1 cellular context compared by ENCODE assay signal in the genomic region with DNA sequence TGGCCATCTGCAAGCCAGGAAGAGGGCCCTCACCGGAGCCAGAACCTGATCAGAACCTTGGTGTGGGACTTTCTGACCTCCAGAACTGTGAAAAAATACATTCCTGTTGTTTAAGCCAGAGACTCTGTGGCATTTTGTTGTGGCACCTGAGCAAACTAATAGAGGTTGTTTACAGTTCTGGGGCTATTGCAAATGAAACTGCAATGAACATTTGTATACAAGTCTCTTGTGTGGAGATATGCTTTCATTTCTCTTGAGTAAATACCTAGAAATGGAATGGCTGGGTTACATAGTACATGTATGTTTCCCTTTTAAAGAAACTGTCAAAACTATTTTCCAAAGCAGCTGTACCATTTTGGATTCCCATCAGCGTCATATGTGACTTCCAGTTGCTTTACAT.
TF ChIP-seq lines count a peak whose summit lies in the region.

No MANE protein-coding gene starts in this region.

TF ChIP-seq in HepG2, 621 proteins besides CTCF, POLR2A, EP300 and RAD21 (continued from another document):
- TF ChIP-seq, protein P1, sequence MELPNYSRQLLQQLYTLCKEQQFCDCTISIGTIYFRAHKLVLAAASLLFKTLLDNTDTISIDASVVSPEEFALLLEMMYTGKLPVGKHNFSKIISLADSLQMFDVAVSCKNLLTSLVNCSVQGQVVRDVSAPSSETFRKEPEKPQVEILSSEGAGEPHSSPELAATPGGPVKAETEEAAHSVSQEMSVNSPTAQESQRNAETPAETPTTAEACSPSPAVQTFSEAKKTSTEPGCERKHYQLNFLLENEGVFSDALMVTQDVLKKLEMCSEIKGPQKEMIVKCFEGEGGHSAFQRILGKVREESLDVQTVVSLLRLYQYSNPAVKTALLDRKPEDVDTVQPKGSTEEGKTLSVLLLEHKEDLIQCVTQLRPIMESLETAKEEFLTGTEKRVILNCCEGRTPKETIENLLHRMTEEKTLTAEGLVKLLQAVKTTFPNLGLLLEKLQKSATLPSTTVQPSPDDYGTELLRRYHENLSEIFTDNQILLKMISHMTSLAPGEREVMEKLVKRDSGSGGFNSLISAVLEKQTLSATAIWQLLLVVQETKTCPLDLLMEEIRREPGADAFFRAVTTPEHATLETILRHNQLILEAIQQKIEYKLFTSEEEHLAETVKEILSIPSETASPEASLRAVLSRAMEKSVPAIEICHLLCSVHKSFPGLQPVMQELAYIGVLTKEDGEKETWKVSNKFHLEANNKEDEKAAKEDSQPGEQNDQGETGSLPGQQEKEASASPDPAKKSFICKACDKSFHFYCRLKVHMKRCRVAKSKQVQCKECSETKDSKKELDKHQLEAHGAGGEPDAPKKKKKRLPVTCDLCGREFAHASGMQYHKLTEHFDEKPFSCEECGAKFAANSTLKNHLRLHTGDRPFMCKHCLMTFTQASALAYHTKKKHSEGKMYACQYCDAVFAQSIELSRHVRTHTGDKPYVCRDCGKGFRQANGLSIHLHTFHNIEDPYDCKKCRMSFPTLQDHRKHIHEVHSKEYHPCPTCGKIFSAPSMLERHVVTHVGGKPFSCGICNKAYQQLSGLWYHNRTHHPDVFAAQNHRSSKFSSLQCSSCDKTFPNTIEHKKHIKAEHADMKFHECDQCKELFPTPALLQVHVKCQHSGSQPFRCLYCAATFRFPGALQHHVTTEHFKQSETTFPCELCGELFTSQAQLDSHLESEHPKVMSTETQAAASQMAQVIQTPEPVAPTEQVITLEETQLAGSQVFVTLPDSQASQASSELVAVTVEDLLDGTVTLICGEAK (IDR thresholded peaks at IDR 0.05) = no peak
- TF ChIP-seq, protein P1 (CRISPR knock-in tag; IDR thresholded peaks at IDR 0.05) = no peak
- TF ChIP-seq ZNF484 (CRISPR knock-in tag; IDR thresholded peaks at IDR 0.05; ENCODE audit: borderline replicate concordance, low read depth) (no peak), ZNF367 (CRISPR knock-in tag; IDR thresholded peaks at IDR 0.05; ENCODE audit: borderline replicate concordance) (no peak), ZNF296 (CRISPR knock-in tag; conservative IDR thresholded peaks at IDR 0.05) (no peak), RFXANK (CRISPR knock-in tag; IDR thresholded peaks at IDR 0.05) (no peak)
- TF ChIP-seq, protein P2, sequence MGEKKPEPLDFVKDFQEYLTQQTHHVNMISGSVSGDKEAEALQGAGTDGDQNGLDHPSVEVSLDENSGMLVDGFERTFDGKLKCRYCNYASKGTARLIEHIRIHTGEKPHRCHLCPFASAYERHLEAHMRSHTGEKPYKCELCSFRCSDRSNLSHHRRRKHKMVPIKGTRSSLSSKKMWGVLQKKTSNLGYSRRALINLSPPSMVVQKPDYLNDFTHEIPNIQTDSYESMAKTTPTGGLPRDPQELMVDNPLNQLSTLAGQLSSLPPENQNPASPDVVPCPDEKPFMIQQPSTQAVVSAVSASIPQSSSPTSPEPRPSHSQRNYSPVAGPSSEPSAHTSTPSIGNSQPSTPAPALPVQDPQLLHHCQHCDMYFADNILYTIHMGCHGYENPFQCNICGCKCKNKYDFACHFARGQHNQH (CRISPR knock-in tag; IDR thresholded peaks at IDR 0.05) = no peak
